Comparison of ENCODE assay signal across 38 cellular contexts in genomic region chrX:143047511-143047910, GRCh38. TPM values are rescaled to one million over a fixed set of nuclear protein-coding genes. Genes with fewer than 3 reads are reported as not detected.
"Had no signal": no experiment of that assay in that cellular context is flagged by ENCODE, and none has a peak within 500 bp of the region (broad histone marks: within the 10 kb centered on the region; RNA-seq: fewer than 3 reads in every experiment).

No MANE protein-coding gene starts in this region.

- H3K4me2 ChIP-seq: KMS-11 had no signal

- H3K9ac ChIP-seq: KMS-11 had no signal

- H3K9me3 ChIP-seq: MG63 had no signal

- DNase-seq: Karpas-422, Kasumi-1, KG1, MG63, MM.1S, MV-4-11, NCI-H1048, NCI-H1092, NCI-H1092 treated with DMSO at 0.1 percent for 48 hours, NCI-H1105, NCI-H1105 treated with DMSO at 0.1 percent for 48 hours, NCI-H1417, NCI-H1417 treated with DMSO at 0.1 percent for 48 hours, NCI-H1436, NCI-H1436 treated with DMSO at 0.1 percent for 48 hours, NCI-H146, NCI-H1694, NCI-H1694 treated with DMSO at 0.1 percent for 48 hours, NCI-H187, NCI-H187 treated with DMSO at 0.1 percent for 48 hours, NCI-H1930, NCI-H2029, NCI-H2029 treated with DMSO at 0.1 percent for 48 hours, NCI-H2081, NCI-H2081 treated with DMSO at 0.1 percent for 48 hours, NCI-H2107, NCI-H2171, NCI-H2171 treated with DMSO at 0.1 percent for 48 hours, NCI-H2227 treated with DMSO at 0.1 percent for 48 hours, NCI-H226, NCI-H345, NCI-H446, NCI-H446 treated with DMSO at 0.1 percent for 48 hours, NCI-H510A had no signal

- H3K4me3 ChIP-seq: MG63 had no signal

- H3K27ac ChIP-seq: KMS-11 had no signal

- H3K36me3 ChIP-seq: MG63 had no signal

- H3K27me3 ChIP-seq: MG63 had no signal

RNA-seq across cellular contexts. Expression of gene SPANXN4, which starts 21.8 kb away (rescaled TPM):
- total RNA-seq: LHCN-M2, M059J, MCF 10A had no signal
